ENCODE assay signal across 23 cellular contexts in genomic region chr1:176557543-176558258, GRCh38.
DNase-seq lines count a peak whose midpoint lies in the region; ATAC-seq, FAIRE-seq and TF ChIP-seq lines count a peak whose summit lies in the region.
"Had no signal": no experiment of that assay in that cellular context is flagged by ENCODE, and none has a peak within 500 bp of the region (broad histone marks: within the 10 kb centered on the region; RNA-seq: fewer than 3 reads in every experiment).

No MANE protein-coding gene starts in this region.

- BruUV-seq in PC-3 (replicated peaks; lab: Mats Ljungman, UMichigan) (no TSS peak), mammary epithelial cell (replicated peaks; lab: Mats Ljungman, UMichigan) (no TSS peak)

- H3K4me2 ChIP-seq in PC-3 (ENCODE audit: low read length) (no peak overlapping the region), mammary epithelial cell (ENCODE audit: insufficient read depth, low read depth, low read length) (no peak overlapping the region)
- H3K4me2 ChIP-seq: BLaER1, GM23338, KMS-11 had no signal

- no peak for TF ChIP-seq EP300 in upper lobe of left lung (IDR thresholded peaks at IDR 0.05)

- ATAC-seq in PC-3: no peak
- ATAC-seq in GM19463 (IDR thresholded peaks at IDR 0.05; ENCODE audit: unreplicated experiment): no peak
- ATAC-seq in upper lobe of left lung (ENCODE audit: low FRiP score in 2 of 2): no peak
- ATAC-seq: GM23338, Right ventricle myocardium inferior had no signal

- H3K27ac ChIP-seq in PC-3 (ENCODE audit: low read length) (no peak overlapping the region), mammary epithelial cell (ENCODE audit: insufficient read depth, low read depth, low read length) (no peak overlapping the region), small intestine (ENCODE audit: low read depth in 1 of 2, low read length in 1 of 2) (no peak overlapping the region), upper lobe of left lung (no peak overlapping the region)
- H3K27ac ChIP-seq: BLaER1, KMS-11, Peyer's patch, SJSA1 had no signal

- no peak for TF ChIP-seq POLR2A in upper lobe of left lung (IDR thresholded peaks at IDR 0.05)

- no peak overlapping the region for H2AFZ ChIP-seq in PC-3 (ENCODE audit: low read length)
- H2AFZ ChIP-seq in mammary epithelial cell (ENCODE audit: low read depth, low read length): peak overlapping the region; percentile 48
- H2AFZ ChIP-seq: GM23338 had no signal

- H3F3A ChIP-seq in PC-3 (ENCODE audit: low read length, unreplicated experiment): no peaks in the 10 kb centered on the region

- POLR2A ChIA-PET in PC-3 (lab: Charles Lee; ENCODE audit: unreplicated experiment): no interaction called here

- peak; percentile 13 for DNase-seq in PC-3
- DNase-seq in mammary epithelial cell: peak; percentile 48
- peak; percentile 11 for DNase-seq in small intestine
- DNase-seq in H7: no peak
- DNase-seq in upper lobe of left lung: no peak
- DNase-seq: CD4-positive, alpha-beta T cell; COR-L47; HCEC 1CT; IMR-90; NCI-H1105; NCI-H2029 treated with DMSO at 0.1 percent for 48 hours; NCI-H2171 treated with DMSO at 0.1 percent for 48 hours; Peyer's patch had no signal

- dilution Hi-C loops in mammary epithelial cell (cut with HindIII; ENCODE audit: low sequenced_read_pairs): no loop called here

- FAIRE-seq in islet of Langerhans (lab: Jason Lieb, UNC): peak; percentile 93
- FAIRE-seq in small intestine (lab: Jason Lieb, UNC): no peak
- FAIRE-seq: G401.6, GM12892, HTR-8/SVneo had no signal

- H3K9me3 ChIP-seq in PC-3 (ENCODE audit: low read length): no peaks in the 10 kb centered on the region
- H3K9me3 ChIP-seq in mammary epithelial cell (replicated peaks; ENCODE audit: insufficient read depth, low read length): no peaks in the 10 kb centered on the region
- H3K9me3 ChIP-seq in small intestine (ENCODE audit: control insufficient read depth, low read depth): no peaks in the 10 kb centered on the region
- H3K9me3 ChIP-seq in upper lobe of left lung: no peaks in the 10 kb centered on the region
- H3K9me3 ChIP-seq: BLaER1, Peyer's patch, SJSA1 had no signal

- no peaks in the 10 kb centered on the region for H3K4me1 ChIP-seq in PC-3 (ENCODE audit: insufficient read depth, low read length)
- peaks cover 5% of the 10 kb centered on the region for H3K4me1 ChIP-seq in mammary epithelial cell (ENCODE audit: insufficient read depth, low read length)
- no peaks in the 10 kb centered on the region for H3K4me1 ChIP-seq in small intestine (ENCODE audit: control insufficient read depth in 2 of 2, insufficient read depth in 1 of 2, low read depth in 1 of 2, low read length in 1 of 2)
- H3K4me1 ChIP-seq in upper lobe of left lung: no peaks in the 10 kb centered on the region
- H3K4me1 ChIP-seq: BLaER1, Peyer's patch, SJSA1 had no signal

- H3K36me3 ChIP-seq in PC-3 (ENCODE audit: low read depth, low read length) (no peaks in the 10 kb centered on the region), mammary epithelial cell (ENCODE audit: insufficient read depth, low read length) (no peaks in the 10 kb centered on the region), small intestine (ENCODE audit: control insufficient read depth in 2 of 2, insufficient read depth in 2 of 2, low read length in 2 of 2) (no peaks in the 10 kb centered on the region), H7 (replicated peaks; ENCODE audit: control insufficient read depth, insufficient read depth, low read length) (no peaks in the 10 kb centered on the region), upper lobe of left lung (no peaks in the 10 kb centered on the region)
- H3K36me3 ChIP-seq: BLaER1, Peyer's patch, SJSA1 had no signal

- no peak for TF ChIP-seq CTCF in PC-3 (conservative IDR thresholded peaks at IDR 0.05; ENCODE audit: low read depth, low read length)
- no peak for TF ChIP-seq CTCF in mammary epithelial cell (conservative IDR thresholded peaks at IDR 0.05 in 1 of 2, IDR thresholded peaks at IDR 0.05 in 1 of 2; ENCODE audit: extremely low read depth in 1 of 2, insufficient read depth in 1 of 2, low read depth in 1 of 2, low read length in 2 of 2)
- TF ChIP-seq CTCF in upper lobe of left lung (IDR thresholded peaks at IDR 0.05): no peak

- CTCF ChIA-PET in PC-3 (lab: Charles Lee) (no interaction called here), mammary epithelial cell (lab: Charles Lee; ENCODE audit: low non-redundant PET) (no interaction called here)

- intact Hi-C loops in PC-3 (cut with micrococcal nuclease) (no loop called here), mammary epithelial cell (cut with micrococcal nuclease) (loop anchor here (10.0 kb wide), 1 partner anchor 1387 kb away; no protein-coding TSS in a partner anchor)

- H3K4me3 ChIP-seq in PC-3 (ENCODE audit: low read length) (no peak overlapping the region), mammary epithelial cell (replicated peaks in 1 of 3; ENCODE audit: insufficient read depth in 1 of 3, low read depth in 2 of 3, low read length in 3 of 3) (no peak overlapping the region), small intestine (ENCODE audit: low read depth in 1 of 2, low read length in 2 of 2) (no peak overlapping the region), H7 (ENCODE audit: insufficient read depth, low read depth, low read length) (no peak overlapping the region), upper lobe of left lung (no peak overlapping the region)
- H3K4me3 ChIP-seq: BLaER1, GM23338, Peyer's patch, SJSA1 had no signal

- H3K9me2 ChIP-seq in PC-3 (replicated peaks; ENCODE audit: low read length): no peaks in the 10 kb centered on the region

- in situ Hi-C loops in mammary epithelial cell (cut with MboI; ENCODE audit: low sequenced_read_pairs in 2 of 2): loop anchor here (5.0 to 25.0 kb wide), 3 partner anchors 130 to 325 kb away; no protein-coding TSS in a partner anchor

- H4K20me1 ChIP-seq in PC-3 (ENCODE audit: low read length) (no peaks in the 10 kb centered on the region), mammary epithelial cell (ENCODE audit: insufficient read depth, low read length) (no peaks in the 10 kb centered on the region)
- H4K20me1 ChIP-seq: BLaER1 had no signal

- no peaks in the 10 kb centered on the region for H3K79me2 ChIP-seq in PC-3 (ENCODE audit: low read length)
- no peaks in the 10 kb centered on the region for H3K79me2 ChIP-seq in mammary epithelial cell (ENCODE audit: insufficient read depth, low read length)

- H3K9ac ChIP-seq in PC-3 (ENCODE audit: low read length): no peak overlapping the region
- H3K9ac ChIP-seq in mammary epithelial cell (ENCODE audit: insufficient read depth, low read length): no peak overlapping the region
- H3K9ac ChIP-seq: BLaER1, KMS-11 had no signal

- peaks cover 30% of the 10 kb centered on the region for H3K27me3 ChIP-seq in PC-3 (ENCODE audit: low read length)
- H3K27me3 ChIP-seq in mammary epithelial cell (ENCODE audit: insufficient read depth, low read length): peaks cover 4% of the 10 kb centered on the region
- no peaks in the 10 kb centered on the region for H3K27me3 ChIP-seq in small intestine (ENCODE audit: control insufficient read depth in 2 of 2, insufficient read depth in 2 of 2, low read length in 2 of 2)
- peaks cover 1% of the 10 kb centered on the region; the same call in 1 of the 2 replicates for H3K27me3 ChIP-seq in H7 (ENCODE audit: control insufficient read depth, insufficient read depth, low read length)
- H3K27me3 ChIP-seq in upper lobe of left lung: no peaks in the 10 kb centered on the region
- H3K27me3 ChIP-seq: BLaER1, Peyer's patch had no signal

- whole genome bisulfite sequencing in mammary epithelial cell (ENCODE audit: low coverage, missing lambda C conversion rate): 31% methylated on average over 2 of the region's 2 CpGs
- 14 to 62% (median 34%) methylated on average over 2 of the region's 2 CpGs for WGBS in small intestine, 3 donors
- WGBS in upper lobe of left lung, 2 donors: 58 to 63% methylated on average over 2 of the region's 2 CpGs

Comparison
In these comparisons a context has a peak if more than half of its experiments do, and no peak if none do; other contexts are left out.
1. DNase-seq: peak in PC-3 (single experiment), mammary epithelial cell (single experiment) and small intestine (single experiment); none in H7 (single experiment) and upper lobe of left lung (0 of 2).